In genomic region chr14:84071061-84071460, GRCh38 we compare ENCODE assay signal across 8 cellular contexts.
"Had no signal": no experiment of that assay in that cellular context is flagged by ENCODE, and none has a peak within 500 bp of the region (broad histone marks: within the 10 kb centered on the region; RNA-seq: fewer than 3 reads in every experiment).

No MANE protein-coding gene starts in this region.

- H3K4me3 ChIP-seq: GM23248, GM23338, HAP-1 had no signal

- DNase-seq: GM23248, GOT3, H7, H9, HCEC 1CT, HFFc6 had no signal
